ENCODE assay signal across 24 cellular contexts in the genomic region with DNA sequence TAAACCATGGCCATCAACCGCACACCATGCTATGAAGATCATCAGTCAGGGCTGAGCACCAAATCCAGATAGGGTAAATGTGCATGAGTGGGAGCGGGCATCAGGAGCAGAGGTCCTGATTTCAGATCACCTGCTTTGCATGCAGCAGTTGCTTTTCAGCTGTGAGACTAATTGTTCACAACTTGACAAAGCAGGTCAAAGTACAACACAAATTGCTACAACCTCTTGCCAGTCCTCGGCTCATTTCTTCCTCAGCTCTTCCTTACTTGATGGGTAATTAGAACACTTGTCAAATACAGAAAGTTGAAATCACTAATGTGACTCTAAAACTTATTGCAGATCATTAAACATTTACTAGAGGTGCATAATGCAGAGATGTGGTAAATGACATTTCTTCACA.
"Had no signal": no experiment of that assay in that cellular context is flagged by ENCODE, and none has a peak within 500 bp of the region (broad histone marks: within the 10 kb centered on the region; RNA-seq: fewer than 3 reads in every experiment).

No MANE protein-coding gene starts in this region.

- H3K4me3 Mint-ChIP-seq: activated CD8-positive, alpha-beta memory T cell treated with anti-CD3 and anti-CD28 coated beads, Interleukin-2, amount 10 ng/mL, durations not matched to agents 7 days and 5 days; activated CD8-positive, alpha-beta T cell treated with anti-CD3 and anti-CD28 coated beads for 36 hours; activated naive CD4-positive, alpha-beta T cell treated with anti-CD3 and anti-CD28 coated beads, Interleukin-2, amount 10 ng/mL, durations not matched to agents 7 days and 5 days; activated naive CD8-positive, alpha-beta T cell treated with anti-CD3 and anti-CD28 coated beads, Interleukin-2, amount 50 U/mL, for 24 hours; endodermal cell; immature natural killer cell; naive B cell; neural progenitor cell; T-helper 17 cell had no signal

- H3K4me3 ChIP-seq: body of pancreas, cardiac muscle cell, neural progenitor cell, prostate gland, spleen, upper lobe of right lung had no signal

- H3K4me1 Mint-ChIP-seq: activated naive CD4-positive, alpha-beta T cell treated with anti-CD3 and anti-CD28 coated beads, Interleukin-2, amount 10 ng/mL, durations not matched to agents 7 days and 5 days; immature natural killer cell; naive B cell had no signal

- H3K36me3 ChIP-seq: cardiac muscle cell, neural progenitor cell, prostate gland, spleen, upper lobe of right lung had no signal

- H3K27ac ChIP-seq: body of pancreas, cardiac muscle cell, neural progenitor cell, prostate gland, spleen, upper lobe of right lung had no signal

- H3K9me3 Mint-ChIP-seq: activated CD8-positive, alpha-beta T cell treated with anti-CD3 and anti-CD28 coated beads for 36 hours; activated naive CD4-positive, alpha-beta T cell treated with anti-CD3 and anti-CD28 coated beads, Interleukin-2, amount 10 ng/mL, durations not matched to agents 7 days and 5 days; activated naive CD8-positive, alpha-beta T cell treated with anti-CD3 and anti-CD28 coated beads, Interleukin-2, amount 50 U/mL, for 24 hours; immature natural killer cell; naive B cell had no signal

- H3K4me1 ChIP-seq: neural progenitor cell, prostate gland, spleen had no signal

- H3K36me3 Mint-ChIP-seq: activated CD8-positive, alpha-beta memory T cell treated with anti-CD3 and anti-CD28 coated beads, Interleukin-2, amount 10 ng/mL, durations not matched to agents 7 days and 5 days; activated naive CD4-positive, alpha-beta T cell treated with anti-CD3 and anti-CD28 coated beads, Interleukin-2, amount 10 ng/mL, durations not matched to agents 7 days and 5 days; immature natural killer cell; naive B cell had no signal

- H3K4me2 ChIP-seq: neural progenitor cell had no signal

- H2AFZ ChIP-seq: neural progenitor cell had no signal

- H3K9ac ChIP-seq: neural progenitor cell had no signal

- H3K9me3 ChIP-seq: body of pancreas, prostate gland, spleen, upper lobe of right lung had no signal

- ATAC-seq: activated CD8-positive, alpha-beta memory T cell treated with anti-CD3 and anti-CD28 coated beads, Interleukin-2, amount 10 ng/mL, durations not matched to agents 7 days and 5 days; activated CD8-positive, alpha-beta T cell treated with anti-CD3 and anti-CD28 coated beads for 36 hours; activated naive CD8-positive, alpha-beta T cell treated with anti-CD3 and anti-CD28 coated beads, Interleukin-2, amount 50 U/mL, for 24 hours; body of pancreas; stimulated activated naive CD8-positive, alpha-beta T cell treated with anti-CD3 and anti-CD28 coated beads, Interleukin-15, Interleukin-2, amounts not matched to agents 100 U/mL and 50 U/mL, for 24 hours; T-helper 17 cell; upper lobe of right lung had no signal

- H3K27ac Mint-ChIP-seq: activated CD8-positive, alpha-beta memory T cell treated with anti-CD3 and anti-CD28 coated beads, Interleukin-2, amount 10 ng/mL, durations not matched to agents 7 days and 5 days; activated CD8-positive, alpha-beta T cell treated with anti-CD3 and anti-CD28 coated beads for 36 hours; activated naive CD4-positive, alpha-beta T cell treated with anti-CD3 and anti-CD28 coated beads, Interleukin-2, amount 10 ng/mL, durations not matched to agents 7 days and 5 days; activated naive CD8-positive, alpha-beta T cell treated with anti-CD3 and anti-CD28 coated beads, Interleukin-2, amount 50 U/mL, for 24 hours; endodermal cell; immature natural killer cell; naive B cell; neural progenitor cell; T-helper 17 cell had no signal

- H3K27me3 ChIP-seq: body of pancreas, cardiac muscle cell, neural progenitor cell, spleen, upper lobe of right lung had no signal

- DNase-seq: activated CD4-positive, alpha-beta T cell treated with anti-CD3 and anti-CD28 coated beads for 48 hours; activated CD8-positive, alpha-beta memory T cell treated with anti-CD3 and anti-CD28 coated beads, Interleukin-2, amount 10 ng/mL, durations not matched to agents 7 days and 5 days; activated CD8-positive, alpha-beta T cell treated with anti-CD3 and anti-CD28 coated beads for 36 hours; activated effector memory CD4-positive, alpha-beta T cell treated with anti-CD3 and anti-CD28 coated beads, Interleukin-2, amount 50 U/mL, for 16 hours; activated naive CD4-positive, alpha-beta T cell treated with anti-CD3 and anti-CD28 coated beads, Interleukin-2, amount 10 ng/mL, durations not matched to agents 7 days and 5 days; activated naive CD8-positive, alpha-beta T cell treated with anti-CD3 and anti-CD28 coated beads, Interleukin-2, amount 50 U/mL, for 24 hours; activated T-cell treated with anti-CD3 and anti-CD28 coated beads for 4 hours; anterior cingulate cortex; body of pancreas; cortex of kidney; endodermal cell; foreskin fibroblast; immature natural killer cell; kidney glomerular epithelial cell; naive B cell; spleen; stimulated activated CD4-positive, alpha-beta T cell treated with anti-CD3 and anti-CD28 coated beads, Interleukin-4, amount 100 ng/mL, for 4 hours; stimulated activated naive CD8-positive, alpha-beta T cell treated with anti-CD3 and anti-CD28 coated beads, Interleukin-15, Interleukin-2, amounts not matched to agents 100 U/mL and 50 U/mL, for 24 hours; SW 1271; T-helper 17 cell; upper lobe of right lung had no signal
